Comparison of ENCODE assay signal across 1 cellular context in the genomic region with DNA sequence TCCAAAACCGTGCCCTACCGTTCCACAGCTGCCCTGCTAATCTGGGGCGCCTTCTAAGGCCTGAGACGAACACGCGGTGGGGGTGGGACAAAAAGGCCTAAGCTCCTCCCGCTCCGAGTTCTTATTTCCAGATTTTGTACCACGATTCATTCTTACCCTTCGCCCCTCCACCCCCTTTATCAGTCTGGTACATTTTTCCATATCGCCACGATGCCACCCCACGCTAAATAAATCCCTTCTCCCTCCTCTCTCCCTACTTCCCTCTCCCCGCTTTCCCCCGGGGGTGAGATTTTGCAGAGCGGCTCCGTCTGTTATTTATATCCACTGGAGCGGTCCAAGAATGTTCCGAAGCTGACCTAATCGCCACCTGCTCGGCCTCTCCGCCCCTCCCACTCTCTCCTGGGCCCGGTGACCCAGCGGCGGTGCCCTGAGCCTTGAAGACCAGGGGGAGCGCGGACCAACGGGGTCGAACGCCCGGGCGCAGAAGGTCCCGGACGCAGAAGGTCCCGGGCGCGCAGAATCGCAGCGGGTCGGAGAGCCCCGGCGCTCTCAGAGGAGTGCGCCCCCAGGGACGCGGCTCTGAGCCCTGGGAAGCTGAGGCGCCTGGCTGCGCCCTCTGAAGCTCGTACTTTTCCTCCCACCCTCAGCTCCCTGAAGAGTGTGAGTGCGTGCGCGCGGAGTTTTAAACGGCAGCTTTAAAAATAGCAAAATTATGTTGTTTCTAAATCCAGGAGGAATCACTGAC.
TF ChIP-seq lines count a peak whose summit lies in the region.

No MANE protein-coding gene starts in this region.

TF ChIP-seq in HepG2, 621 proteins besides CTCF, POLR2A, EP300 and RAD21 (continued from another document and continues in another):
- TF ChIP-seq ZNF512B (CRISPR knock-in tag; IDR thresholded peaks at IDR 0.05; ENCODE audit: borderline replicate concordance): no peak
- no peak; the same call in 1 of the 2 replicates for TF ChIP-seq CHD4 (IDR thresholded peaks at IDR 0.05; ENCODE audit: borderline replicate concordance, low read length)
- TF ChIP-seq ZNF275 (CRISPR knock-in tag; IDR thresholded peaks at IDR 0.05; ENCODE audit: borderline replicate concordance): no peak
- TF ChIP-seq SP4 (CRISPR knock-in tag; IDR thresholded peaks at IDR 0.05): no peak
- TF ChIP-seq, protein P1, sequence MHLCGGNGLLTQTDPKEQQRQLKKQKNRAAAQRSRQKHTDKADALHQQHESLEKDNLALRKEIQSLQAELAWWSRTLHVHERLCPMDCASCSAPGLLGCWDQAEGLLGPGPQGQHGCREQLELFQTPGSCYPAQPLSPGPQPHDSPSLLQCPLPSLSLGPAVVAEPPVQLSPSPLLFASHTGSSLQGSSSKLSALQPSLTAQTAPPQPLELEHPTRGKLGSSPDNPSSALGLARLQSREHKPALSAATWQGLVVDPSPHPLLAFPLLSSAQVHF (CRISPR knock-in tag; IDR thresholded peaks at IDR 0.05): no peak
- TF ChIP-seq HOXA3 (CRISPR knock-in tag; IDR thresholded peaks at IDR 0.05): no peak
- peak; percentile 43 for TF ChIP-seq GATAD2A (CRISPR knock-in tag; IDR thresholded peaks at IDR 0.05)
- TF ChIP-seq CREBL2 (CRISPR knock-in tag; IDR thresholded peaks at IDR 0.05; ENCODE audit: borderline replicate concordance): no peak
- no peak for TF ChIP-seq BORCS8-MEF2B (CRISPR knock-in tag; IDR thresholded peaks at IDR 0.05)
- TF ChIP-seq ZBTB26 (CRISPR knock-in tag; IDR thresholded peaks at IDR 0.05; ENCODE audit: borderline replicate concordance): peak; percentile 33; the same call in 1 of the 2 replicates
- TF ChIP-seq USF2 (IDR thresholded peaks at IDR 0.05; ENCODE audit: low read depth, low read length): no peak
- TF ChIP-seq USF2 (CRISPR knock-in tag; IDR thresholded peaks at IDR 0.05; ENCODE audit: borderline replicate concordance): no peak
- no peak for TF ChIP-seq FOSL1 (CRISPR knock-in tag; IDR thresholded peaks at IDR 0.05; ENCODE audit: borderline replicate concordance)
- TF ChIP-seq ZNF235 (CRISPR knock-in tag; IDR thresholded peaks at IDR 0.05; ENCODE audit: borderline replicate concordance): no peak
- TF ChIP-seq, protein P2, sequence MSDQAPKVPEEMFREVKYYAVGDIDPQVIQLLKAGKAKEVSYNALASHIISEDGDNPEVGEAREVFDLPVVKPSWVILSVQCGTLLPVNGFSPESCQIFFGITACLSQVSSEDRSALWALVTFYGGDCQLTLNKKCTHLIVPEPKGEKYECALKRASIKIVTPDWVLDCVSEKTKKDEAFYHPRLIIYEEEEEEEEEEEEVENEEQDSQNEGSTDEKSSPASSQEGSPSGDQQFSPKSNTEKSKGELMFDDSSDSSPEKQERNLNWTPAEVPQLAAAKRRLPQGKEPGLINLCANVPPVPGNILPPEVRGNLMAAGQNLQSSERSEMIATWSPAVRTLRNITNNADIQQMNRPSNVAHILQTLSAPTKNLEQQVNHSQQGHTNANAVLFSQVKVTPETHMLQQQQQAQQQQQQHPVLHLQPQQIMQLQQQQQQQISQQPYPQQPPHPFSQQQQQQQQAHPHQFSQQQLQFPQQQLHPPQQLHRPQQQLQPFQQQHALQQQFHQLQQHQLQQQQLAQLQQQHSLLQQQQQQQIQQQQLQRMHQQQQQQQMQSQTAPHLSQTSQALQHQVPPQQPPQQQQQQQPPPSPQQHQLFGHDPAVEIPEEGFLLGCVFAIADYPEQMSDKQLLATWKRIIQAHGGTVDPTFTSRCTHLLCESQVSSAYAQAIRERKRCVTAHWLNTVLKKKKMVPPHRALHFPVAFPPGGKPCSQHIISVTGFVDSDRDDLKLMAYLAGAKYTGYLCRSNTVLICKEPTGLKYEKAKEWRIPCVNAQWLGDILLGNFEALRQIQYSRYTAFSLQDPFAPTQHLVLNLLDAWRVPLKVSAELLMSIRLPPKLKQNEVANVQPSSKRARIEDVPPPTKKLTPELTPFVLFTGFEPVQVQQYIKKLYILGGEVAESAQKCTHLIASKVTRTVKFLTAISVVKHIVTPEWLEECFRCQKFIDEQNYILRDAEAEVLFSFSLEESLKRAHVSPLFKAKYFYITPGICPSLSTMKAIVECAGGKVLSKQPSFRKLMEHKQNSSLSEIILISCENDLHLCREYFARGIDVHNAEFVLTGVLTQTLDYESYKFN (CRISPR knock-in tag; conservative IDR thresholded peaks at IDR 0.05): peak; percentile 28; the same call in 1 of the 2 replicates
- peak; percentile 29; the same call in 1 of the 2 replicates for TF ChIP-seq MED13 (CRISPR knock-in tag; IDR thresholded peaks at IDR 0.05)
- no peak for TF ChIP-seq ZNF629 (CRISPR knock-in tag; conservative IDR thresholded peaks at IDR 0.05)
- no peak for TF ChIP-seq KAT8 (CRISPR knock-in tag; IDR thresholded peaks at IDR 0.05)
- TF ChIP-seq ZNF496 (CRISPR knock-in tag; IDR thresholded peaks at IDR 0.05; ENCODE audit: insufficient replicate concordance): no peak
- TF ChIP-seq SRSF4 (IDR thresholded peaks at IDR 0.05; ENCODE audit: low read depth, low read length, poor library complexity, severe bottlenecking): no peak
- TF ChIP-seq, protein P3, sequence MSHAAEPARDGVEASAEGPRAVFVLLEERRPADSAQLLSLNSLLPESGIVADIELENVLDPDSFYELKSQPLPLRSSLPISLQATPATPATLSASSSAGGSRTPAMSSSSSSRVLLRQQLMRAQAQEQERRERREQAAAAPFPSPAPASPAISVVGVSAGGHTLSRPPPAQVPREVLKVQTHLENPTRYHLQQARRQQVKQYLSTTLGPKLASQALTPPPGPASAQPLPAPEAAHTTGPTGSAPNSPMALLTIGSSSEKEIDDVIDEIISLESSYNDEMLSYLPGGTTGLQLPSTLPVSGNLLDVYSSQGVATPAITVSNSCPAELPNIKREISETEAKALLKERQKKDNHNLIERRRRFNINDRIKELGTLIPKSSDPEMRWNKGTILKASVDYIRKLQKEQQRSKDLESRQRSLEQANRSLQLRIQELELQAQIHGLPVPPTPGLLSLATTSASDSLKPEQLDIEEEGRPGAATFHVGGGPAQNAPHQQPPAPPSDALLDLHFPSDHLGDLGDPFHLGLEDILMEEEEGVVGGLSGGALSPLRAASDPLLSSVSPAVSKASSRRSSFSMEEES (CRISPR knock-in tag; IDR thresholded peaks at IDR 0.05): no peak
- TF ChIP-seq CHCHD3 (CRISPR knock-in tag; IDR thresholded peaks at IDR 0.05): no peak
- peak; percentile 21; the same call in 1 of the 2 replicates for TF ChIP-seq EEA1 (CRISPR knock-in tag; IDR thresholded peaks at IDR 0.05; ENCODE audit: borderline replicate concordance)
- TF ChIP-seq MXD3 (CRISPR knock-in tag; IDR thresholded peaks at IDR 0.05): peak; percentile 56; the same call in 1 of the 2 replicates
- TF ChIP-seq, protein P4, sequence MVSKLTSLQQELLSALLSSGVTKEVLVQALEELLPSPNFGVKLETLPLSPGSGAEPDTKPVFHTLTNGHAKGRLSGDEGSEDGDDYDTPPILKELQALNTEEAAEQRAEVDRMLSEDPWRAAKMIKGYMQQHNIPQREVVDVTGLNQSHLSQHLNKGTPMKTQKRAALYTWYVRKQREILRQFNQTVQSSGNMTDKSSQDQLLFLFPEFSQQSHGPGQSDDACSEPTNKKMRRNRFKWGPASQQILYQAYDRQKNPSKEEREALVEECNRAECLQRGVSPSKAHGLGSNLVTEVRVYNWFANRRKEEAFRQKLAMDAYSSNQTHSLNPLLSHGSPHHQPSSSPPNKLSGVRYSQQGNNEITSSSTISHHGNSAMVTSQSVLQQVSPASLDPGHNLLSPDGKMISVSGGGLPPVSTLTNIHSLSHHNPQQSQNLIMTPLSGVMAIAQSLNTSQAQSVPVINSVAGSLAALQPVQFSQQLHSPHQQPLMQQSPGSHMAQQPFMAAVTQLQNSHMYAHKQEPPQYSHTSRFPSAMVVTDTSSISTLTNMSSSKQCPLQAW (CRISPR knock-in tag; IDR thresholded peaks at IDR 0.05): no peak
- TF ChIP-seq, protein P5, sequence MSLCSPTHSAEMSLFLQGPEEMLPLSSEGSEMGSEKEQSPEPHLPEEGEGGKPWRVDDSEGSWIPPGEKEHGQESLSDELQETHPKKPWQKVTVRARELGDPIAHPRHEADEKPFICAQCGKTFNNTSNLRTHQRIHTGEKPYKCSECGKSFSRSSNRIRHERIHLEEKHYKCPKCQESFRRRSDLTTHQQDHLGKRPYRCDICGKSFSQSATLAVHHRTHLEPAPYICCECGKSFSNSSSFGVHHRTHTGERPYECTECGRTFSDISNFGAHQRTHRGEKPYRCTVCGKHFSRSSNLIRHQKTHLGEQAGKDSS (CRISPR knock-in tag; IDR thresholded peaks at IDR 0.05; ENCODE audit: borderline replicate concordance, low read depth): no peak
- no peak for TF ChIP-seq SRSF1 (optimal IDR thresholded peaks at IDR 0.05; ENCODE audit: low read depth, low read length)
- TF ChIP-seq GTF3A (CRISPR knock-in tag; conservative IDR thresholded peaks at IDR 0.05): no peak
- TF ChIP-seq ZNF75D (CRISPR knock-in tag; IDR thresholded peaks at IDR 0.05; ENCODE audit: borderline replicate concordance): no peak
- no peak for TF ChIP-seq SMARCE1 (IDR thresholded peaks at IDR 0.05; ENCODE audit: borderline replicate concordance)
- TF ChIP-seq CENPBD1 (CRISPR knock-in tag; IDR thresholded peaks at IDR 0.05; ENCODE audit: borderline replicate concordance, low read depth): no peak
- no peak for TF ChIP-seq MXD4 (CRISPR knock-in tag; IDR thresholded peaks at IDR 0.05)
- no peak for TF ChIP-seq ERF (CRISPR knock-in tag; IDR thresholded peaks at IDR 0.05)
- TF ChIP-seq, protein P6, sequence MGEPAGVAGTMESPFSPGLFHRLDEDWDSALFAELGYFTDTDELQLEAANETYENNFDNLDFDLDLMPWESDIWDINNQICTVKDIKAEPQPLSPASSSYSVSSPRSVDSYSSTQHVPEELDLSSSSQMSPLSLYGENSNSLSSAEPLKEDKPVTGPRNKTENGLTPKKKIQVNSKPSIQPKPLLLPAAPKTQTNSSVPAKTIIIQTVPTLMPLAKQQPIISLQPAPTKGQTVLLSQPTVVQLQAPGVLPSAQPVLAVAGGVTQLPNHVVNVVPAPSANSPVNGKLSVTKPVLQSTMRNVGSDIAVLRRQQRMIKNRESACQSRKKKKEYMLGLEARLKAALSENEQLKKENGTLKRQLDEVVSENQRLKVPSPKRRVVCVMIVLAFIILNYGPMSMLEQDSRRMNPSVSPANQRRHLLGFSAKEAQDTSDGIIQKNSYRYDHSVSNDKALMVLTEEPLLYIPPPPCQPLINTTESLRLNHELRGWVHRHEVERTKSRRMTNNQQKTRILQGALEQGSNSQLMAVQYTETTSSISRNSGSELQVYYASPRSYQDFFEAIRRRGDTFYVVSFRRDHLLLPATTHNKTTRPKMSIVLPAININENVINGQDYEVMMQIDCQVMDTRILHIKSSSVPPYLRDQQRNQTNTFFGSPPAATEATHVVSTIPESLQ (CRISPR knock-in tag; conservative IDR thresholded peaks at IDR 0.05): no peak
- TF ChIP-seq ZNF335 (CRISPR knock-in tag; IDR thresholded peaks at IDR 0.05): no peak
- no peak for TF ChIP-seq ZNF724P (CRISPR knock-in tag; IDR thresholded peaks at IDR 0.05; ENCODE audit: borderline replicate concordance)
